Comparison of ENCODE assay signal across 8 cellular contexts in genomic region chr9:32550609-32551490, GRCh38. TPM values are rescaled to one million over a fixed set of nuclear protein-coding genes. Genes with fewer than 3 reads are reported as not detected.
DNase-seq lines count a peak whose midpoint lies in the region; ATAC-seq and TF ChIP-seq lines count a peak whose summit lies in the region.

No MANE protein-coding gene starts in this region.

- H3K4me2 ChIP-seq in OCI-LY3 (ENCODE audit: low read length): peak overlapping the region; percentile 86

- H3K4me1 ChIP-seq in OCI-LY3 (ENCODE audit: low read length): peaks cover 4% of the 10 kb centered on the region
- peaks cover 15% of the 10 kb centered on the region for H3K4me1 ChIP-seq in mucosa of descending colon (ENCODE audit: low read depth)

- peaks cover 3% of the 10 kb centered on the region; the same call in 1 of the 2 replicates for H4K20me1 ChIP-seq in OCI-LY3 (ENCODE audit: insufficient read depth, low read length)

- no peaks in the 10 kb centered on the region for H3K27me3 ChIP-seq in OCI-LY3 (ENCODE audit: low read depth, low read length)

- peak overlapping the region; percentile 81; the same call in 1 of the 2 replicates for H2AFZ ChIP-seq in OCI-LY3 (ENCODE audit: low read depth, low read length)

- H3K27ac ChIP-seq in OCI-LY3 (ENCODE audit: low read length): peak overlapping the region; percentile 69

- ATAC-seq in GM21528 (IDR thresholded peaks at IDR 0.05; ENCODE audit: low FRiP score, unreplicated experiment): peak; percentile 65
- ATAC-seq in mucosa of descending colon: peak; percentile 85

- 0 out of 2 replicates have a peak, but pooled peaks have one; percentile 14 for TF ChIP-seq CTCF in OCI-LY3 (IDR thresholded peaks at IDR 0.05; ENCODE audit: low read depth, low read length)
- TF ChIP-seq CTCF in epithelial cell of esophagus (IDR thresholded peaks at IDR 0.05; ENCODE audit: insufficient read depth, low read depth, low read length, missing control alignments): peak; percentile 4
- TF ChIP-seq CTCF in mucosa of descending colon (IDR thresholded peaks at IDR 0.05): no peak

- intact Hi-C loops in mucosa of descending colon (cut with DNase I, micrococcal nuclease): no loop called here

- H3K4me3 ChIP-seq in OCI-LY3 (ENCODE audit: low read length) (peak overlapping the region; percentile 87), epithelial cell of esophagus (ENCODE audit: low read length) (peak overlapping the region; percentile 63), mucosa of descending colon (peak overlapping the region; percentile 67)

- DNase-seq in DMS 273 treated with DMSO at 0.1 percent for 48 hours (lab: John Stamatoyannopoulos, UW) (peak; percentile 75), HuH-7.5 (ENCODE audit: low spot score) (peak; percentile 87), activated T-cell treated with anti-CD3 and anti-CD28 coated beads for 4 hours (peak; percentile 91), epithelial cell of esophagus (ENCODE audit: low read depth) (peak; percentile 85), mucosa of descending colon (peak; percentile 93 to 95 (median 94))
- peak; percentile 89 for DNase-seq in stimulated activated CD8-positive, alpha-beta memory T cell treated with anti-CD3 and anti-CD28 coated beads, Interleukin-4, amount 100 ng/mL, for 24 hours (ENCODE audit: low read depth)

- peak overlapping the region; percentile 81 for H3K9ac ChIP-seq in OCI-LY3 (ENCODE audit: low read length)

- no peaks in the 10 kb centered on the region for H3K36me3 ChIP-seq in OCI-LY3 (replicated peaks; ENCODE audit: low read depth, low read length)
- no peaks in the 10 kb centered on the region for H3K36me3 ChIP-seq in mucosa of descending colon (ENCODE audit: low read depth)

- H3K79me2 ChIP-seq in OCI-LY3 (ENCODE audit: low read length): peaks cover 66% of the 10 kb centered on the region

- no peaks in the 10 kb centered on the region for H3K9me3 ChIP-seq in OCI-LY3 (ENCODE audit: insufficient read depth, low read length)
- no peaks in the 10 kb centered on the region for H3K9me3 ChIP-seq in mucosa of descending colon

RNA-seq across cellular contexts. Expression of gene SMIM27, which starts 1.3 kb away (rescaled TPM):
- total RNA-seq in mucosa of descending colon: 10 to 100 TPM in 1 of 3 donors, 1 to 10 TPM in 2; 8.3 to 10.1 (median 9.9) TPM

RNA-seq across cellular contexts. Expression of gene TOPORS, which starts 1.5 kb away (rescaled TPM):
- 10 to 100 TPM; 12.5 to 18.2 (median 16.6) TPM for total RNA-seq in mucosa of descending colon

RNA-seq across cellular contexts. Expression of gene NDUFB6, which starts 22.1 kb away (rescaled TPM):
- 10 to 100 TPM; 39.3 to 52.8 (median 45.1) TPM for total RNA-seq in mucosa of descending colon

RNA-seq across cellular contexts. Expression of gene RIGI, which starts 24.9 kb away (rescaled TPM):
- 10 to 100 TPM; 13.4 to 20.9 (median 14.2) TPM for total RNA-seq in mucosa of descending colon

Comparison
In these comparisons a context has a peak if more than half of its experiments do, and no peak if none do; other contexts are left out.
1. Peak in every context shown above with its lines: DNase-seq, ATAC-seq, H3K4me3 ChIP-seq and H3K27ac ChIP-seq.